28 cellular contexts compared by ENCODE assay signal in genomic region chr7:51267169-51267568, GRCh38. TPM values are rescaled to one million over a fixed set of nuclear protein-coding genes. Genes with fewer than 3 reads are reported as not detected.
"Had no signal": no experiment of that assay in that cellular context is flagged by ENCODE, and none has a peak within 500 bp of the region (broad histone marks: within the 10 kb centered on the region; RNA-seq: fewer than 3 reads in every experiment).

No MANE protein-coding gene starts in this region.

- H3K36me3 ChIP-seq: left ventricle myocardium inferior, neural progenitor cell, neutrophil, prostate gland, thyroid gland, transverse colon, upper lobe of left lung, vagina had no signal

- ATAC-seq: natural killer cell; right cardiac atrium; sciatic nerve; stimulated activated effector memory CD8-positive, alpha-beta T cell treated with anti-CD3 and anti-CD28 coated beads, Interleukin-12 subunit alpha, Interleukin-12 subunit beta, amount 100 ng/mL, for 72 hours; stimulated activated naive CD8-positive, alpha-beta T cell treated with anti-CD3 and anti-CD28 coated beads, Interleukin-15, amount 100 ng/mL, for 72 hours had no signal

- H3K9me3 ChIP-seq: left ventricle myocardium inferior, neutrophil, prostate gland, testis, thyroid gland, transverse colon, upper lobe of left lung, vagina had no signal

- H3K27me3 ChIP-seq: neural progenitor cell, neutrophil, testis, thyroid gland, transverse colon, upper lobe of left lung, vagina had no signal

- H3K27ac ChIP-seq: left ventricle myocardium inferior, neural progenitor cell, neutrophil, parathyroid adenoma, prostate gland, skin epidermis, testis, thyroid gland, transverse colon, upper lobe of left lung, vagina had no signal

- H3K36me3 Mint-ChIP-seq: mesothelial cell of epicardium; naive B cell; natural killer cell; neural progenitor cell; stimulated activated effector memory CD8-positive, alpha-beta T cell treated with anti-CD3 and anti-CD28 coated beads, Interleukin-12 subunit alpha, Interleukin-12 subunit beta, amount 100 ng/mL, for 72 hours had no signal

- H3K9ac ChIP-seq: neural progenitor cell, parathyroid adenoma had no signal

- H2AFZ ChIP-seq: neural progenitor cell, parathyroid adenoma had no signal

- H3K4me1 Mint-ChIP-seq: naive B cell; natural killer cell; stimulated activated effector memory CD8-positive, alpha-beta T cell treated with anti-CD3 and anti-CD28 coated beads, Interleukin-12 subunit alpha, Interleukin-12 subunit beta, amount 100 ng/mL, for 72 hours; stimulated activated naive CD8-positive, alpha-beta T cell treated with anti-CD3 and anti-CD28 coated beads, Interleukin-15, amount 100 ng/mL, for 72 hours had no signal

- H3K9me3 Mint-ChIP-seq: mesothelial cell of epicardium; natural killer cell; nephron progenitor cell; neural progenitor cell; stimulated activated effector memory CD8-positive, alpha-beta T cell treated with anti-CD3 and anti-CD28 coated beads, Interleukin-12 subunit alpha, Interleukin-12 subunit beta, amount 100 ng/mL, for 72 hours; stimulated activated naive CD8-positive, alpha-beta T cell treated with anti-CD3 and anti-CD28 coated beads, Interleukin-15, amount 100 ng/mL, for 72 hours had no signal

- H3K27ac Mint-ChIP-seq: mesothelial cell of epicardium; naive B cell; natural killer cell; neural progenitor cell; stimulated activated effector memory CD8-positive, alpha-beta T cell treated with anti-CD3 and anti-CD28 coated beads, Interleukin-12 subunit alpha, Interleukin-12 subunit beta, amount 100 ng/mL, for 72 hours; stimulated activated naive CD8-positive, alpha-beta T cell treated with anti-CD3 and anti-CD28 coated beads, Interleukin-15, amount 100 ng/mL, for 72 hours had no signal

- H3K4me1 ChIP-seq: testis had no signal

- H3K4me2 ChIP-seq: neural progenitor cell had no signal

- H3K4me3 Mint-ChIP-seq: mesothelial cell of epicardium; naive B cell; natural killer cell; nephron progenitor cell; neural progenitor cell; stimulated activated effector memory CD8-positive, alpha-beta T cell treated with anti-CD3 and anti-CD28 coated beads, Interleukin-12 subunit alpha, Interleukin-12 subunit beta, amount 100 ng/mL, for 72 hours; stimulated activated naive CD8-positive, alpha-beta T cell treated with anti-CD3 and anti-CD28 coated beads, Interleukin-15, amount 100 ng/mL, for 72 hours had no signal

- H3K4me3 ChIP-seq: left ventricle myocardium inferior, lung, neural progenitor cell, prostate gland, skin epidermis, testis, thyroid gland, transverse colon, upper lobe of left lung, vagina had no signal

- DNase-seq: islet precursor cell; left ventricle myocardium inferior; mesendoderm; naive B cell; natural killer cell; nephron progenitor cell; occipital lobe; retina; right cardiac atrium; stimulated activated CD4-positive, alpha-beta T cell treated with anti-CD3 and anti-CD28 coated beads, Interleukin-4, amount 100 ng/mL, for 24 hours; stimulated activated naive CD4-positive, alpha-beta T cell treated with Interleukin-2 at 50 U/mL for 16 hours; stimulated activated naive CD8-positive, alpha-beta T cell treated with anti-CD3 and anti-CD28 coated beads, Interleukin-15, amount 100 ng/mL, for 72 hours; substantia nigra; testis; thyroid gland; transverse colon had no signal

- H3K27me3 Mint-ChIP-seq: stimulated activated naive CD8-positive, alpha-beta T cell treated with anti-CD3 and anti-CD28 coated beads, Interleukin-15, amount 100 ng/mL, for 72 hours had no signal

RNA-seq across cellular contexts. Expression of gene COBL, which starts 49.4 kb away (rescaled TPM):
- total RNA-seq: natural killer cell, osteocyte had no signal
